In the genomic region with DNA sequence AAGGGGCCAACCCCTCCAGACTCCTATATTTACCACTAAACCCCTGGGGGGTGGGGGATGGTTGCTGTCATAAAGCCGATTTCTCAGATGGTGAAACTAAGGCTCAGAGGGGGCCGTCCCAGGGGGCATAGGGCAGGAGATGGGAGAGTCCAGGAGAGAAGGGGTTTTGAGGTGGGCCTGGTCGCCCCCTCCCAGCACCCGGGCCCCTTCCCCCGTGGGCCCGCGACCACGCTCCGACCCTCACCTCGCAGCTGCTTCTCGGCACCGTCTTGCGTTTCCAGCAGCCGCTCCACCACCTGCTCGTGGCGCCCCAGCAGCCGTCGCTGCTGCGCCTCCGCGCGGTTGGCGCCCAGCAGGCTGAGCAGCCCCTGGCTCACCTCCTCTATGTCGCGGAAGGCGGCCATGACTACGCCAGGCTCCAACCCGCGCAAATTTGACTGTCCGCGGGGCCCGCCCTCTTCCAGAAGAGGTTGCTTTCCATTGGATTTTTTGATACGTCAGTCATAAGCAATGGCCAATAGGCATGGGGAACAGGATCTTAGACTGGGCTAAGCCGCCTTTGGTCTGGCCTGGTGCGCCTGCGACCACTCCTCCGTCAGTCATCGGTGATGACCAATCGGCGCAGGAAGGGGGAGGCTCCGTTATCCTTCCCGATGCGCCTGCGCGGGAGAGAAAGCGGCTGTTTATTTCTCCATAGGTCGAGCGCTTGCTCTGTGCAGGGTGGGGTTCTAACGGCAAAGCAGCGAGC, we compare ENCODE assay signal across 8 cellular contexts.
A peak's percentile ranks its signal among the peaks of the same experiment; 100 is the strongest.
DNase-seq lines count a peak whose midpoint lies in the region; ATAC-seq lines count a peak whose summit lies in the region.

A gene with protein sequence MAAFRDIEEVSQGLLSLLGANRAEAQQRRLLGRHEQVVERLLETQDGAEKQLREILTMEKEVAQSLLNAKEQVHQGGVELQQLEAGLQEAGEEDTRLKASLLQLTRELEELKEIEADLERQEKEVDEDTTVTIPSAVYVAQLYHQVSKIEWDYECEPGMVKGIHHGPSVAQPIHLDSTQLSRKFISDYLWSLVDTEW (minus strand): TSS at position 410 of the 748 bp plus-strand sequence. CDS start 6 bp downstream, at position 404.

- DNase-seq in AG08396 (ENCODE audit: low spot score) (peak; percentile 100), NCI-H345 treated with DMSO at 0.1 percent for 48 hours (lab: John Stamatoyannopoulos, UW; ENCODE audit: unreplicated experiment) (peak; percentile 50), iris pigment epithelial cell (ENCODE audit: low read depth) (peak; percentile 99)
- DNase-seq in activated CD4-positive, CD25-positive, alpha-beta regulatory T cell (lab: John Stamatoyannopoulos, UW), result peak; percentile 62 to 80 (median 78)
- DNase-seq in central memory CD8-positive, alpha-beta T cell (ENCODE audit: low spot score in 2 of 2), result peak; percentile 74 to 89
- DNase-seq in stimulated activated CD4-positive, alpha-beta T cell treated with anti-CD3 and anti-CD28 coated beads, Interleukin-12 subunit alpha, Interleukin-12 subunit beta, amount 100 ng/mL, for 24 hours (ENCODE audit: low read depth in 2 of 2), result peak; percentile 79 to 90

- ATAC-seq in GM19023 (IDR thresholded peaks at IDR 0.05; ENCODE audit: unreplicated experiment) (peak; percentile 97), HG03280 (IDR thresholded peaks at IDR 0.05; ENCODE audit: unreplicated experiment) (peak; percentile 98)
- ATAC-seq in central memory CD8-positive, alpha-beta T cell (replicated peaks; ENCODE audit: extremely low read depth, poor library complexity, severe bottlenecking), result peak; percentile 97

- H3K4me1 Mint-ChIP-seq in central memory CD8-positive, alpha-beta T cell, result peaks cover 14% of the 10 kb centered on the region

- peaks cover 5% of the 10 kb centered on the region for H3K36me3 Mint-ChIP-seq in central memory CD8-positive, alpha-beta T cell (ENCODE audit: insufficient read depth)

- H3K4me3 Mint-ChIP-seq in central memory CD8-positive, alpha-beta T cell, result peak within 1 kb of the TSS; percentile 71

- no peaks in the 10 kb centered on the region for H3K9me3 Mint-ChIP-seq in central memory CD8-positive, alpha-beta T cell

- no peaks in the 10 kb centered on the region for H3K27me3 Mint-ChIP-seq in central memory CD8-positive, alpha-beta T cell

- H3K27ac Mint-ChIP-seq in central memory CD8-positive, alpha-beta T cell (ENCODE audit: low read depth), result peak within 1 kb of the TSS; percentile 79

Comparison
In these comparisons a context has a peak if more than half of its experiments do, and no peak if none do; other contexts are left out.
1. Peak in every context shown above with its lines: DNase-seq and ATAC-seq.
2. DNase-seq: peak in every context shown above with its lines; median percentile 100 in AG08396; 99 in iris pigment epithelial cell; 84 in stimulated activated CD4-positive, alpha-beta T cell treated with anti-CD3 and anti-CD28 coated beads, Interleukin-12 subunit alpha, Interleukin-12 subunit beta, amount 100 ng/mL, for 24 hours; 82 in central memory CD8-positive, alpha-beta T cell; 78 in activated CD4-positive, CD25-positive, alpha-beta regulatory T cell; 50 in NCI-H345 treated with DMSO at 0.1 percent for 48 hours.